18 cellular contexts compared by ENCODE assay signal in the genomic region with DNA sequence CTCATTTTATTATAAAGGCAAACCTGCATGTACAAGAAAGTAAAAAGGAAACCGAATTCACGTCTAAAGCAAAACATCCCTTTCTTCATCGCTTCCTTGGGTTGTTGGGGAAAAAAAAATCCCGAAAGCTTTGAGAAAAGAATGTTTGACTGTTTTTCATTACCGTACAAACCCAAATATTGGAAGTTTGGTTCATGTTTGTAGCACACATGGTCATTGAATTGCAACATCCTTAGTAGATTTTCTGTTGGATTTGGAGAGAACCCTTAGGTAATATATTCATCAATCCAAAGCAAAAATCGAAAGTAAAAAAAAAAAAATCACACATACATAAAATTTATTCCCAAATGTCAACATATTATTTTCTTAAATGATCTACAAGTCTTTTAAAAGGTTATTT.
DNase-seq lines count a peak whose midpoint lies in the region; ATAC-seq, FAIRE-seq and TF ChIP-seq lines count a peak whose summit lies in the region.
"Had no signal": no experiment of that assay in that cellular context is flagged by ENCODE, and none has a peak within 500 bp of the region (broad histone marks: within the 10 kb centered on the region; RNA-seq: fewer than 3 reads in every experiment).

No MANE protein-coding gene starts in this region.

- H3K27ac ChIP-seq in A549 (no peak overlapping the region), GM23248 (peak overlapping the region; percentile 30; the same call in 1 of the 2 replicates)
- H3K27ac ChIP-seq: Peyer's patch had no signal

- H3K9me2 ChIP-seq in GM23248 (ENCODE audit: insufficient read depth): no peaks in the 10 kb centered on the region

- H3K36me3 ChIP-seq in GM23248 (ENCODE audit: low read depth) (peaks cover 4% of the 10 kb centered on the region), mucosa of stomach (ENCODE audit: control insufficient read depth, insufficient read depth, low read length) (no peaks in the 10 kb centered on the region)
- H3K36me3 ChIP-seq: Peyer's patch had no signal

- no peak for TF ChIP-seq CTCF in A549 (IDR thresholded peaks at IDR 0.05)

- peaks cover 69% of the 10 kb centered on the region for H3K79me2 ChIP-seq in GM23248 (ENCODE audit: insufficient read depth)

- peaks cover 15% of the 10 kb centered on the region for H3K4me1 ChIP-seq in A549
- peaks cover 15% of the 10 kb centered on the region; the same call in 1 of the 2 replicates for H3K4me1 ChIP-seq in GM23248 (ENCODE audit: insufficient read depth)
- H3K4me1 ChIP-seq in mucosa of stomach (ENCODE audit: control insufficient read depth, insufficient read depth, low read length): peaks cover 13% of the 10 kb centered on the region
- H3K4me1 ChIP-seq: Peyer's patch had no signal

- no peak for DNase-seq in A549 (ENCODE audit: low read depth in 1 of 2, low spot score in 1 of 2)
- peak; percentile 30 for DNase-seq in GM23248
- peak; percentile 60 for DNase-seq in fibroblast of gingiva (ENCODE audit: low read depth)
- no peak for DNase-seq in GM19239 (ENCODE audit: insufficient read length, low spot score)
- no peak for DNase-seq in activated CD4-positive, alpha-beta T cell treated with anti-CD3 and anti-CD28 coated beads, Interleukin-2, amount 50 U/mL, for 4 hours
- DNase-seq in SKM-1 (lab: John Stamatoyannopoulos, UW; ENCODE audit: unreplicated experiment): no peak
- DNase-seq: CD4-positive, alpha-beta memory T cell; DND-41; Karpas-422; NCI-H1417 treated with DMSO at 0.1 percent for 48 hours; NCI-H2029 treated with DMSO at 0.1 percent for 48 hours; NCI-H510A; NCI-H82; Peyer's patch; SHP77 had no signal

- H3F3A ChIP-seq in GM23248 (ENCODE audit: insufficient read depth): 0 out of 2 replicates have a peak, but pooled peaks cover 10% of the 10 kb centered on the region

- peak overlapping the region; percentile 64 for H2AFZ ChIP-seq in GM23248

- H3K4me2 ChIP-seq in A549 (peak overlapping the region; percentile 44; the same call in 2 of the 3 replicates), GM23248 (ENCODE audit: unreplicated experiment) (peak overlapping the region; percentile 91)

- no peaks in the 10 kb centered on the region for H4K20me1 ChIP-seq in GM23248 (ENCODE audit: insufficient read depth)

- peak overlapping the region; percentile 73 for H3K9ac ChIP-seq in GM23248
- peak overlapping the region; percentile 23 for H3K9ac ChIP-seq in mucosa of stomach (ENCODE audit: low read length)

- ATAC-seq in A549 (no peak), GM18498 (IDR thresholded peaks at IDR 0.05; ENCODE audit: unreplicated experiment) (no peak)

- TF ChIP-seq EP300 in A549 (IDR thresholded peaks at IDR 0.05): no peak

- in situ Hi-C loops in GM23248 (cut with MboI): no loop called here

- TF ChIP-seq RAD21 in A549 (conservative IDR thresholded peaks at IDR 0.05 in 1 of 2, IDR thresholded peaks at IDR 0.05 in 1 of 2): no peak

- TF ChIP-seq POLR2A in A549 (IDR thresholded peaks at IDR 0.05; ENCODE audit: low read length): no peak

- FAIRE-seq in A549 (lab: Jason Lieb, UNC) (no peak), GM19239 (lab: Jason Lieb, UNC) (no peak)
- FAIRE-seq: D721Med had no signal

- 56% methylated on average over 6 of the region's 6 CpGs for WGBS in A549 (ENCODE audit: missing lambda C conversion rate)
- WGBS in GM23248 (ENCODE audit: low coverage in 1 of 2, low lambda C conversion rate in 2 of 2, missing lambda C conversion rate in 2 of 2), 2 experiments: 2 to 3% methylated on average over 6 of the region's 6 CpGs

- POLR2A ChIA-PET in A549 (lab: Yijun Ruan, JAX): no interaction called here

- H3K9me3 ChIP-seq in A549 (no peaks in the 10 kb centered on the region), GM23248 (ENCODE audit: low read depth) (no peaks in the 10 kb centered on the region), mucosa of stomach (ENCODE audit: control insufficient read depth, low read length) (no peaks in the 10 kb centered on the region)
- H3K9me3 ChIP-seq: Peyer's patch had no signal

- CTCF ChIA-PET in A549 (lab: Yijun Ruan, JAX): interaction anchor here (0.6 kb wide), 1 partner anchor 70 kb away, joined by 3 read pairs; no protein-coding TSS in a partner anchor

- H3K4me3 ChIP-seq in A549 (no peak overlapping the region), GM23248 (peak overlapping the region; percentile 68), mucosa of stomach (ENCODE audit: low read length) (no peak overlapping the region)
- H3K4me3 ChIP-seq: Peyer's patch had no signal

- no peaks in the 10 kb centered on the region for H3K27me3 ChIP-seq in GM23248 (replicated peaks; ENCODE audit: insufficient read depth)
- no peaks in the 10 kb centered on the region for H3K27me3 ChIP-seq in mucosa of stomach (ENCODE audit: control insufficient read depth, insufficient read depth, low read length)
- H3K27me3 ChIP-seq: Peyer's patch had no signal

TF ChIP-seq in A549, 52 proteins besides CTCF, POLR2A, EP300 and RAD21:
- TF ChIP-seq MAZ (IDR thresholded peaks at IDR 0.05; ENCODE audit: borderline replicate concordance, low read depth, low read length) (no peak), RARB (CRISPR knock-in tag; IDR thresholded peaks at IDR 0.05) (no peak), NPAS2 (CRISPR knock-in tag; IDR thresholded peaks at IDR 0.05; ENCODE audit: borderline replicate concordance) (no peak), EHF (CRISPR knock-in tag; IDR thresholded peaks at IDR 0.05) (no peak), RFX5 (IDR thresholded peaks at IDR 0.05) (no peak), MYC (IDR thresholded peaks at IDR 0.05; ENCODE audit: borderline replicate concordance, low read length) (no peak), MAFK (IDR thresholded peaks at IDR 0.05; ENCODE audit: partially characterized antibody) (no peak), RNF2 (IDR thresholded peaks at IDR 0.05; ENCODE audit: borderline replicate concordance, low read depth) (no peak), POLR2AphosphoS2 (conservative IDR thresholded peaks at IDR 0.05; ENCODE audit: low read length) (no peak), NR3C1 (IDR thresholded peaks at IDR 0.05) (no peak), CBX2 (IDR thresholded peaks at IDR 0.05; ENCODE audit: borderline replicate concordance, low read depth) (no peak)
- TF ChIP-seq, protein P1, sequence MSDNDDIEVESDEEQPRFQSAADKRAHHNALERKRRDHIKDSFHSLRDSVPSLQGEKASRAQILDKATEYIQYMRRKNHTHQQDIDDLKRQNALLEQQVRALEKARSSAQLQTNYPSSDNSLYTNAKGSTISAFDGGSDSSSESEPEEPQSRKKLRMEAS (IDR thresholded peaks at IDR 0.05): no peak
- TF ChIP-seq, protein P2, sequence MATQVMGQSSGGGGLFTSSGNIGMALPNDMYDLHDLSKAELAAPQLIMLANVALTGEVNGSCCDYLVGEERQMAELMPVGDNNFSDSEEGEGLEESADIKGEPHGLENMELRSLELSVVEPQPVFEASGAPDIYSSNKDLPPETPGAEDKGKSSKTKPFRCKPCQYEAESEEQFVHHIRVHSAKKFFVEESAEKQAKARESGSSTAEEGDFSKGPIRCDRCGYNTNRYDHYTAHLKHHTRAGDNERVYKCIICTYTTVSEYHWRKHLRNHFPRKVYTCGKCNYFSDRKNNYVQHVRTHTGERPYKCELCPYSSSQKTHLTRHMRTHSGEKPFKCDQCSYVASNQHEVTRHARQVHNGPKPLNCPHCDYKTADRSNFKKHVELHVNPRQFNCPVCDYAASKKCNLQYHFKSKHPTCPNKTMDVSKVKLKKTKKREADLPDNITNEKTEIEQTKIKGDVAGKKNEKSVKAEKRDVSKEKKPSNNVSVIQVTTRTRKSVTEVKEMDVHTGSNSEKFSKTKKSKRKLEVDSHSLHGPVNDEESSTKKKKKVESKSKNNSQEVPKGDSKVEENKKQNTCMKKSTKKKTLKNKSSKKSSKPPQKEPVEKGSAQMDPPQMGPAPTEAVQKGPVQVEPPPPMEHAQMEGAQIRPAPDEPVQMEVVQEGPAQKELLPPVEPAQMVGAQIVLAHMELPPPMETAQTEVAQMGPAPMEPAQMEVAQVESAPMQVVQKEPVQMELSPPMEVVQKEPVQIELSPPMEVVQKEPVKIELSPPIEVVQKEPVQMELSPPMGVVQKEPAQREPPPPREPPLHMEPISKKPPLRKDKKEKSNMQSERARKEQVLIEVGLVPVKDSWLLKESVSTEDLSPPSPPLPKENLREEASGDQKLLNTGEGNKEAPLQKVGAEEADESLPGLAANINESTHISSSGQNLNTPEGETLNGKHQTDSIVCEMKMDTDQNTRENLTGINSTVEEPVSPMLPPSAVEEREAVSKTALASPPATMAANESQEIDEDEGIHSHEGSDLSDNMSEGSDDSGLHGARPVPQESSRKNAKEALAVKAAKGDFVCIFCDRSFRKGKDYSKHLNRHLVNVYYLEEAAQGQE (IDR thresholded peaks at IDR 0.05): no peak

Comparison
In these comparisons a context has a peak if more than half of its experiments do, and no peak if none do; other contexts are left out.
1. DNase-seq: peak in GM23248 (single experiment) and fibroblast of gingiva (single experiment); none in A549 (0 of 2), GM19239 (single experiment), activated CD4-positive, alpha-beta T cell treated with anti-CD3 and anti-CD28 coated beads, Interleukin-2, amount 50 U/mL, for 4 hours (0 of 2) and SKM-1 (single experiment).